ENCODE assay signal across 8 cellular contexts in the genomic region with DNA sequence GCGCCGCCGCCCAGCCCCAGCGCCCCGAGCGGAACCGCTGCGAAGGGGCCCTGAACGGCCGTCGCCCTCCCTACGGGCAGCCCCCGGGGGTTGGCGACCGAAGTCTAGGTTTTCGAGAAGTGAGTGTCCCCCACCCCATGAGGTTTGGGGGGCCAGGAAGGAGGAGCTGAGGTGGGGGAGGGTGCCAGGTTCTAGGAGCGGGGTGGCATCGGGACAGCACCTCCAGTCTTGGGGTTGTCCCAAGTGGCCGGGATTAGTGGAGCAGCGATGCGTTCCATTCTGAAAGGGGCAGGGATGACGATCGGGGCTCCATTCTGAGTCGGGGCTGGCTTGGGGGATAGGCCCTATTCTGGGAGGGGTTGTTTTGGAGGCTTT. TPM values are rescaled to one million over a fixed set of nuclear protein-coding genes. Genes with fewer than 3 reads are reported as not detected.
DNase-seq lines count a peak whose midpoint lies in the region; ATAC-seq and TF ChIP-seq lines count a peak whose summit lies in the region.

No MANE protein-coding gene starts in this region.

- peak overlapping the region; percentile 89 for H3K4me2 ChIP-seq in GM23248 (ENCODE audit: unreplicated experiment)

- H3K27ac Mint-ChIP-seq in activated CD4-positive, alpha-beta memory T cell treated with anti-CD3 and anti-CD28 coated beads, Interleukin-2, amount 10 ng/mL, durations not matched to agents 7 days and 5 days = no peak overlapping the region

- no peaks in the 10 kb centered on the region for H3K9me3 ChIP-seq in GM23248 (ENCODE audit: low read depth)
- no peaks in the 10 kb centered on the region for H3K9me3 ChIP-seq in gastroesophageal sphincter
- H3K9me3 ChIP-seq in psoas muscle = no peaks in the 10 kb centered on the region

- H3K9ac ChIP-seq in GM23248 = peak overlapping the region; percentile 80

- no peaks in the 10 kb centered on the region for H3K27me3 Mint-ChIP-seq in activated CD4-positive, alpha-beta memory T cell treated with anti-CD3 and anti-CD28 coated beads, Interleukin-2, amount 10 ng/mL, durations not matched to agents 7 days and 5 days

- no peak overlapping the region for H3K27ac ChIP-seq in GM23248
- H3K27ac ChIP-seq in gastroesophageal sphincter = peak overlapping the region; percentile 81 to 97 (median 93)
- peak overlapping the region; percentile 97 for H3K27ac ChIP-seq in psoas muscle

- DNase-seq in AG09309 (ENCODE audit: low read depth) (no peak), GM23248 (peak; percentile 57), psoas muscle (peak in 1 of 2 donors; percentile 58), NCI-H524 treated with DMSO at 0.1 percent for 48 hours (lab: John Stamatoyannopoulos, UW) (no peak), NCI-H345 (lab: John Stamatoyannopoulos, UW) (no peak)
- DNase-seq in activated CD4-positive, alpha-beta memory T cell treated with anti-CD3 and anti-CD28 coated beads, Interleukin-2, amount 10 ng/mL, durations not matched to agents 7 days and 5 days = no peak

- no peak for TF ChIP-seq CTCF in AG09309 (IDR thresholded peaks at IDR 0.05; ENCODE audit: control insufficient read depth, insufficient read depth, low read depth, low read length, missing control alignments)
- TF ChIP-seq CTCF in gastroesophageal sphincter (IDR thresholded peaks at IDR 0.05) = no peak
- TF ChIP-seq CTCF in psoas muscle (IDR thresholded peaks at IDR 0.05) = no peak

- H2AFZ ChIP-seq in GM23248 = peak overlapping the region; percentile 100

- H3K27me3 ChIP-seq in GM23248 (replicated peaks; ENCODE audit: insufficient read depth) (no peaks in the 10 kb centered on the region), gastroesophageal sphincter (no peaks in the 10 kb centered on the region), psoas muscle (ENCODE audit: insufficient read depth in 3 of 3, low read length in 2 of 3) (no peaks in the 10 kb centered on the region)

- no peaks in the 10 kb centered on the region for H3K9me2 ChIP-seq in GM23248 (ENCODE audit: insufficient read depth)

- H3K36me3 ChIP-seq in GM23248 (ENCODE audit: low read depth) (peaks cover 5% of the 10 kb centered on the region), gastroesophageal sphincter (peaks cover 0 to 34% of the 10 kb centered on the region in 2 donors), psoas muscle (ENCODE audit: insufficient read depth in 1 of 2, low read depth in 1 of 2) (peaks cover 2 to 37% of the 10 kb centered on the region in 2 donors)

- peak overlapping the region; percentile 88 for H3K4me3 ChIP-seq in AG09309 (ENCODE audit: control insufficient read depth, low read depth, low read length)
- peak overlapping the region; percentile 85 for H3K4me3 ChIP-seq in GM23248
- H3K4me3 ChIP-seq in gastroesophageal sphincter = peak overlapping the region; percentile 95 to 97
- peak overlapping the region; percentile 99 for H3K4me3 ChIP-seq in psoas muscle

- H3K9me3 Mint-ChIP-seq in activated CD4-positive, alpha-beta memory T cell treated with anti-CD3 and anti-CD28 coated beads, Interleukin-2, amount 10 ng/mL, durations not matched to agents 7 days and 5 days = no peaks in the 10 kb centered on the region

- POLR2A ChIA-PET in activated CD4-positive, alpha-beta memory T cell treated with anti-CD3 and anti-CD28 coated beads, Interleukin-2, amount 10 ng/mL, durations not matched to agents 7 days and 5 days (lab: Charles Lee) = interaction anchor here (1.2 to 2.0 kb wide), 10 partner anchors 8 to 171 kb away, joined by 3 to 14 read pairs (median 4); partner anchors contain the start of genes ARL2, EHD1, SAC3D1 and SF1

- peak overlapping the region; percentile 88 for H3K4me3 Mint-ChIP-seq in activated CD4-positive, alpha-beta memory T cell treated with anti-CD3 and anti-CD28 coated beads, Interleukin-2, amount 10 ng/mL, durations not matched to agents 7 days and 5 days

- no peak for TF ChIP-seq EP300 in gastroesophageal sphincter (IDR thresholded peaks at IDR 0.05)

- no peaks in the 10 kb centered on the region for H3F3A ChIP-seq in GM23248 (ENCODE audit: insufficient read depth)

- in situ Hi-C loops in GM23248 (cut with MboI) = no loop called here

- CTCF ChIA-PET in activated CD4-positive, alpha-beta memory T cell treated with anti-CD3 and anti-CD28 coated beads, Interleukin-2, amount 10 ng/mL, durations not matched to agents 7 days and 5 days (lab: Charles Lee) = interaction anchor here (0.9 to 1.7 kb wide), 5 partner anchors 30 to 210 kb away, joined by 3 to 6 read pairs (median 4); partner anchors contain the start of genes ARL2 and SYVN1

- 1 to 2% methylated on average over 23 to 24 of the region's 24 CpGs for WGBS in GM23248 (ENCODE audit: low coverage in 1 of 2, low lambda C conversion rate in 2 of 2, missing lambda C conversion rate in 2 of 2), 2 experiments
- no CpG with 5 or more reads among the region's 24 CpGs for WGBS in gastroesophageal sphincter (ENCODE audit: low coverage in 1 of 2), 2 donors
- 0 to 1% (median 0%) methylated on average over 22 to 24 of the region's 24 CpGs for WGBS in psoas muscle, 3 donors

- peaks cover 21% of the 10 kb centered on the region for H3K4me1 Mint-ChIP-seq in activated CD4-positive, alpha-beta memory T cell treated with anti-CD3 and anti-CD28 coated beads, Interleukin-2, amount 10 ng/mL, durations not matched to agents 7 days and 5 days

- intact Hi-C loops in psoas muscle (cut with DNase I) = loop anchor here in 1 of 2 donors (5.0 kb wide), 2 partner anchors 87 to 102 kb away; partner anchors contain the start of genes ARL2 and SNX15

- ATAC-seq in gastroesophageal sphincter = no peak
- ATAC-seq in psoas muscle = peak in 2 of 4 donors; percentile 4 to 6
- ATAC-seq in GM21526 (IDR thresholded peaks at IDR 0.05; ENCODE audit: low FRiP score, unreplicated experiment) = no peak

- peaks cover 7% of the 10 kb centered on the region for H3K36me3 Mint-ChIP-seq in activated CD4-positive, alpha-beta memory T cell treated with anti-CD3 and anti-CD28 coated beads, Interleukin-2, amount 10 ng/mL, durations not matched to agents 7 days and 5 days (ENCODE audit: low read depth)

- no peak for TF ChIP-seq POLR2A in gastroesophageal sphincter (IDR thresholded peaks at IDR 0.05)

- peaks cover 17% of the 10 kb centered on the region; the same call in 1 of the 2 replicates for H3K79me2 ChIP-seq in GM23248 (ENCODE audit: insufficient read depth)

- no peaks in the 10 kb centered on the region for H4K20me1 ChIP-seq in GM23248 (ENCODE audit: insufficient read depth)

- H3K4me1 ChIP-seq in GM23248 (ENCODE audit: insufficient read depth) (no peaks in the 10 kb centered on the region), gastroesophageal sphincter (peaks cover 0 to 36% (median 20%) of the 10 kb centered on the region in 3 donors), psoas muscle (peaks cover 17% of the 10 kb centered on the region)

RNA-seq across cellular contexts. Expression of gene PPP2R5B, which starts 0.4 kb away (rescaled TPM):
- 23.9 and 27.3 TPM in 2 replicates for total RNA-seq in GM23248 (2014; rRNA removed; shearing (Covaris generic))
- polyA plus RNA-seq in GM23248 (2016; fragmentation: Nextera tagmentation; extraction: Ambion mirVana) (16.4 and 19.4 TPM in 2 replicates), psoas muscle (10 to 100 TPM; 14.9 to 36.1 (median 16.8) TPM)
- 10 to 100 TPM; 19.8 to 21.1 TPM for total RNA-seq in activated CD4-positive, alpha-beta memory T cell treated with anti-CD3 and anti-CD28 coated beads, Interleukin-2, amount 10 ng/mL, durations not matched to agents 7 days and 5 days
- total RNA-seq in gastroesophageal sphincter (10 to 100 TPM; 20.3 to 41.2 (median 27.0) TPM), psoas muscle (10 to 100 TPM; 13.2 to 21.9 (median 18.1) TPM)

RNA-seq across cellular contexts. Expression of gene ATG2A, which starts 7.9 kb away (rescaled TPM):
- total RNA-seq in GM23248 (2014; rRNA removed; shearing (Covaris generic)) = 12.4 and 18.9 TPM in 2 replicates
- polyA plus RNA-seq in GM23248 (2016; fragmentation: Nextera tagmentation; extraction: Ambion mirVana) (6.3 and 6.8 TPM in 2 replicates), psoas muscle (10 to 100 TPM; 11.0 to 17.9 (median 15.4) TPM)
- total RNA-seq in activated CD4-positive, alpha-beta memory T cell treated with anti-CD3 and anti-CD28 coated beads, Interleukin-2, amount 10 ng/mL, durations not matched to agents 7 days and 5 days = 10 to 100 TPM; 37.4 to 40.7 TPM
- total RNA-seq in gastroesophageal sphincter (10 to 100 TPM; 18.8 to 27.2 (median 26.3) TPM), psoas muscle (10 to 100 TPM; 19.5 to 21.6 (median 20.6) TPM)

RNA-seq across cellular contexts. Expression of gene GPHA2, which starts 10.8 kb away (rescaled TPM):
- not detected in 2 replicates for total RNA-seq in GM23248 (2014; rRNA removed; shearing (Covaris generic))
- polyA plus RNA-seq in GM23248 (2016; fragmentation: Nextera tagmentation; extraction: Ambion mirVana) = not detected in 2 replicates
- total RNA-seq in activated CD4-positive, alpha-beta memory T cell treated with anti-CD3 and anti-CD28 coated beads, Interleukin-2, amount 10 ng/mL, durations not matched to agents 7 days and 5 days = not detected
- not detected for total RNA-seq in gastroesophageal sphincter
- total RNA-seq in psoas muscle = not detected
- polyA plus RNA-seq in psoas muscle = not detected

RNA-seq across cellular contexts. Expression of gene EHD1, which starts 46.5 kb away (rescaled TPM):
- total RNA-seq in GM23248 (2014; rRNA removed; shearing (Covaris generic)) = 90.2 and 124 TPM in 2 replicates
- 55.2 and 56.3 TPM in 2 replicates for polyA plus RNA-seq in GM23248 (2016; fragmentation: Nextera tagmentation; extraction: Ambion mirVana)
- 100 to 1,000 TPM; 138 to 146 TPM for total RNA-seq in activated CD4-positive, alpha-beta memory T cell treated with anti-CD3 and anti-CD28 coated beads, Interleukin-2, amount 10 ng/mL, durations not matched to agents 7 days and 5 days
- total RNA-seq in gastroesophageal sphincter = 100 to 1,000 TPM in 2 of 4 donors, 10 to 100 TPM in 2; 92.1 to 188 (median 101) TPM
- 10 to 100 TPM; 34.7 to 71.0 (median 61.1) TPM for total RNA-seq in psoas muscle
- 100 to 1,000 TPM in 1 of 3 donors, 10 to 100 TPM in 2; 23.5 to 174 (median 30.9) TPM for polyA plus RNA-seq in psoas muscle

RNA-seq across cellular contexts. Expression of gene MAJIN, which starts 47.0 kb away (rescaled TPM):
- total RNA-seq in GM23248 (2014; rRNA removed; shearing (Covaris generic)) = not detected in 2 replicates
- polyA plus RNA-seq in GM23248 (2016; fragmentation: Nextera tagmentation; extraction: Ambion mirVana) = not detected in 2 replicates
- total RNA-seq in activated CD4-positive, alpha-beta memory T cell treated with anti-CD3 and anti-CD28 coated beads, Interleukin-2, amount 10 ng/mL, durations not matched to agents 7 days and 5 days = under 1 TPM; 0.15 to 0.33 TPM
- total RNA-seq in gastroesophageal sphincter = not detected
- not detected for total RNA-seq in psoas muscle
- not detected for polyA plus RNA-seq in psoas muscle
